Comparison of ENCODE assay signal across 12 cellular contexts in genomic region chr9:19376931-19377330, GRCh38. TPM values are rescaled to one million over a fixed set of nuclear protein-coding genes. Genes with fewer than 3 reads are reported as not detected.
DNase-seq lines count a peak whose midpoint lies in the region; ATAC-seq and TF ChIP-seq lines count a peak whose summit lies in the region.
"Had no signal": no experiment of that assay in that cellular context is flagged by ENCODE, and none has a peak within 500 bp of the region (broad histone marks: within the 10 kb centered on the region; RNA-seq: fewer than 3 reads in every experiment).

No MANE protein-coding gene starts in this region.

- intact Hi-C loops in left lung (cut with DNase I): no loop called here

- no peak for TF ChIP-seq CTCF in 22Rv1 (IDR thresholded peaks at IDR 0.05)
- TF ChIP-seq CTCF in GM06990 (IDR thresholded peaks at IDR 0.05; ENCODE audit: insufficient read depth, low read length, poor library complexity, severe bottlenecking): no peak
- TF ChIP-seq CTCF in VCaP (conservative IDR thresholded peaks at IDR 0.05): no peak
- no peak for TF ChIP-seq CTCF in left lung (IDR thresholded peaks at IDR 0.05)

- peaks cover 3% of the 10 kb centered on the region for H3K4me1 ChIP-seq in iPS-15b (ENCODE audit: control insufficient read depth, insufficient read depth, low read length)
- H3K4me1 ChIP-seq in left lung: peaks cover 18 to 30% of the 10 kb centered on the region in 2 donors
- H3K4me1 ChIP-seq: SJCRH30 had no signal

- H3K4me3 ChIP-seq in GM06990 (replicated peaks; ENCODE audit: low read depth, low read length) (peak overlapping the region; percentile 97), iPS-15b (ENCODE audit: low read depth, low read length) (peak overlapping the region; percentile 94), left lung (peak overlapping the region in 1 of 2 donors; percentile 73)

- DNase-seq in GM06990 (ENCODE audit: extremely low read depth, insufficient read length): no peak
- no peak for DNase-seq in left lung
- DNase-seq in DMS53 (lab: John Stamatoyannopoulos, UW): no peak
- DNase-seq in NCI-H69 (lab: John Stamatoyannopoulos, UW): no peak
- DNase-seq in cortex of kidney (lab: John Stamatoyannopoulos, UW): no peak
- DNase-seq: HCEC 1CT, NCI-H2029 treated with DMSO at 0.1 percent for 48 hours, psoas muscle, SJCRH30 had no signal

- H3K36me3 ChIP-seq in GM06990 (ENCODE audit: control insufficient read depth, insufficient read depth, low read length): peaks cover 16% of the 10 kb centered on the region
- H3K36me3 ChIP-seq in iPS-15b (ENCODE audit: control insufficient read depth, insufficient read depth, low read length): peaks cover 40% of the 10 kb centered on the region
- H3K36me3 ChIP-seq in left lung: peaks cover 7 to 70% of the 10 kb centered on the region in 2 donors

- no peaks in the 10 kb centered on the region for H3K9me3 ChIP-seq in iPS-15b (ENCODE audit: control insufficient read depth, insufficient read depth, low read length)
- H3K9me3 ChIP-seq in left lung: no peaks in the 10 kb centered on the region
- H3K9me3 ChIP-seq: psoas muscle, SJCRH30 had no signal

- ATAC-seq in left lung: no peak
- ATAC-seq: psoas muscle had no signal

- H3K27ac ChIP-seq in 22Rv1 (peak overlapping the region; percentile 96), VCaP (peak overlapping the region; percentile 93), left lung (peak overlapping the region in 1 of 2 donors; percentile 7)
- H3K27ac ChIP-seq: psoas muscle, SJCRH30 had no signal

- H3K27me3 ChIP-seq in GM06990 (replicated peaks; ENCODE audit: control insufficient read depth, insufficient read depth, low read length): no peaks in the 10 kb centered on the region
- no peaks in the 10 kb centered on the region for H3K27me3 ChIP-seq in iPS-15b (ENCODE audit: control insufficient read depth, insufficient read depth, low read length)
- H3K27me3 ChIP-seq in left lung: no peaks in the 10 kb centered on the region
- H3K27me3 ChIP-seq: SJCRH30 had no signal

- H3K9ac ChIP-seq in iPS-15b (ENCODE audit: low read depth, low read length): no peak overlapping the region

RNA-seq across cellular contexts. Expression of gene RPS6, which starts 3.1 kb away (rescaled TPM):
- total RNA-seq in left lung: 1,000 to 10,000 TPM; 1,719 to 1,881 TPM

RNA-seq across cellular contexts. Expression of gene ACER2, which starts 31.9 kb away (rescaled TPM):
- 1 to 10 TPM; 3.5 to 8.1 TPM for total RNA-seq in left lung
